Comparison of ENCODE assay signal across 9 cellular contexts in genomic region chr1:24536391-24536840, GRCh38. TPM values are rescaled to one million over a fixed set of nuclear protein-coding genes. Genes with fewer than 3 reads are reported as not detected.
DNase-seq lines count a peak whose midpoint lies in the region; ATAC-seq and TF ChIP-seq lines count a peak whose summit lies in the region.
"Had no signal": no experiment of that assay in that cellular context is flagged by ENCODE, and none has a peak within 500 bp of the region (broad histone marks: within the 10 kb centered on the region; RNA-seq: fewer than 3 reads in every experiment).

No MANE protein-coding gene starts in this region.

- peaks cover 5% of the 10 kb centered on the region for H3K4me1 ChIP-seq in fibroblast of lung (ENCODE audit: control insufficient read depth, extremely low read depth, insufficient read depth, low read length)

- no peak overlapping the region for H3K27ac ChIP-seq in fibroblast of lung (ENCODE audit: insufficient read depth, low read length)

- peak overlapping the region; percentile 93 for H3K27ac Mint-ChIP-seq in activated CD4-positive, alpha-beta T cell treated with anti-CD3 and anti-CD28 coated beads, Interleukin-2, amount 10 ng/mL, durations not matched to agents 7 days and 5 days

- H3K4me1 Mint-ChIP-seq in activated CD4-positive, alpha-beta T cell treated with anti-CD3 and anti-CD28 coated beads, Interleukin-2, amount 10 ng/mL, durations not matched to agents 7 days and 5 days: peaks cover 79% of the 10 kb centered on the region

- CTCF ChIA-PET in activated CD4-positive, alpha-beta T cell treated with anti-CD3 and anti-CD28 coated beads, Interleukin-2, amount 10 ng/mL, durations not matched to agents 7 days and 5 days (lab: Charles Lee): interaction anchor here (0.7 to 2.1 kb wide), 5 partner anchors 10 to 1500 kb away, joined by 3 to 10 read pairs (median 3); partner anchors contain the start of gene NIPAL3

- POLR2A ChIA-PET in activated CD4-positive, alpha-beta T cell treated with anti-CD3 and anti-CD28 coated beads, Interleukin-2, amount 10 ng/mL, durations not matched to agents 7 days and 5 days (lab: Charles Lee): no interaction called here

- in situ Hi-C loops in KBM-7 (cut with MboI; ENCODE audit: low pct_unique_long_range_greater_than_20kb, low sequenced_read_pairs): no loop called here

- no peak overlapping the region for H2AFZ ChIP-seq in fibroblast of lung (ENCODE audit: low read length)

- peaks cover 75% of the 10 kb centered on the region for H3K36me3 Mint-ChIP-seq in activated CD4-positive, alpha-beta T cell treated with anti-CD3 and anti-CD28 coated beads, Interleukin-2, amount 10 ng/mL, durations not matched to agents 7 days and 5 days (ENCODE audit: low read depth)

- H4K20me1 ChIP-seq in fibroblast of lung (ENCODE audit: control insufficient read depth, extremely low read depth, insufficient read depth, low read length): no peaks in the 10 kb centered on the region

- H3K9me3 ChIP-seq in fibroblast of lung (ENCODE audit: control insufficient read depth, insufficient read depth, low read depth, low read length): no peaks in the 10 kb centered on the region

- H3K27me3 ChIP-seq in fibroblast of lung (ENCODE audit: control insufficient read depth, insufficient read depth, low read length): no peaks in the 10 kb centered on the region

- H3K79me2 ChIP-seq in fibroblast of lung (ENCODE audit: control insufficient read depth, insufficient read depth, low read length): no peaks in the 10 kb centered on the region

- no peaks in the 10 kb centered on the region for H3K9me3 Mint-ChIP-seq in activated CD4-positive, alpha-beta T cell treated with anti-CD3 and anti-CD28 coated beads, Interleukin-2, amount 10 ng/mL, durations not matched to agents 7 days and 5 days

- DNase-seq in KBM-7 (peak; percentile 82), fibroblast of lung (ENCODE audit: low read depth in 2 of 2) (peak; percentile 63 to 69), SK-N-DZ (ENCODE audit: low spot score) (no peak), DMS153 treated with DMSO at 0.1 percent for 48 hours (lab: John Stamatoyannopoulos, UW; ENCODE audit: unreplicated experiment) (no peak)
- DNase-seq in activated CD4-positive, alpha-beta T cell treated with anti-CD3 and anti-CD28 coated beads, Interleukin-2, amount 10 ng/mL, durations not matched to agents 7 days and 5 days: peak; percentile 72
- peak; percentile 49 for DNase-seq in stimulated activated CD8-positive, alpha-beta memory T cell treated with anti-CD3 and anti-CD28 coated beads, Interleukin-15, amount 100 ng/mL, for 1 hour (ENCODE audit: low read depth)

- H3K4me3 Mint-ChIP-seq in activated CD4-positive, alpha-beta T cell treated with anti-CD3 and anti-CD28 coated beads, Interleukin-2, amount 10 ng/mL, durations not matched to agents 7 days and 5 days: peak overlapping the region; percentile 83

- peaks cover 2% of the 10 kb centered on the region for H3K36me3 ChIP-seq in fibroblast of lung (ENCODE audit: control insufficient read depth, insufficient read depth, low read length)

- no peak overlapping the region for H3K4me2 ChIP-seq in fibroblast of lung (ENCODE audit: extremely low read depth, insufficient read depth, low read length)

- no peak for TF ChIP-seq CTCF in fibroblast of lung (conservative IDR thresholded peaks at IDR 0.05 in 1 of 2, IDR thresholded peaks at IDR 0.05 in 1 of 2; ENCODE audit: low read depth in 1 of 2, low read length in 2 of 2)

- no peak overlapping the region for H3K4me3 ChIP-seq in fibroblast of lung (replicated peaks in 1 of 4; ENCODE audit: control extremely low read depth in 1 of 4, insufficient read depth in 1 of 4, low read depth in 3 of 4, low read length in 4 of 4)

- ATAC-seq in GM18868 (IDR thresholded peaks at IDR 0.05; ENCODE audit: unreplicated experiment): peak; percentile 54
- no peak for ATAC-seq in HG02884 (IDR thresholded peaks at IDR 0.05; ENCODE audit: unreplicated experiment)

- H3K9ac ChIP-seq in fibroblast of lung (ENCODE audit: insufficient read depth, low read length): no peak overlapping the region

- H3K27me3 Mint-ChIP-seq in activated CD4-positive, alpha-beta T cell treated with anti-CD3 and anti-CD28 coated beads, Interleukin-2, amount 10 ng/mL, durations not matched to agents 7 days and 5 days: no peaks in the 10 kb centered on the region

RNA-seq across cellular contexts. Expression of gene NCMAP, which starts 19.5 kb away (rescaled TPM):
- total RNA-seq in activated CD4-positive, alpha-beta T cell treated with anti-CD3 and anti-CD28 coated beads, Interleukin-2, amount 10 ng/mL, durations not matched to agents 7 days and 5 days: not detected
- not detected in 2 replicates for total RNA-seq in fibroblast of lung
- polyA plus RNA-seq in fibroblast of lung: not detected in 2 replicates
- not detected in 2 replicates for polyA plus RNA-seq in fibroblast of lung (2012)
- polyA minus RNA-seq in fibroblast of lung (ENCODE audit: low replicate concordance): not detected in 2 replicates
- polyA plus RNA-seq in SK-N-DZ (2014; cell fraction: cytosol; rRNA removed): not detected in 2 replicates
- not detected in 2 replicates for polyA plus RNA-seq in SK-N-DZ (2014; cell fraction: nucleus; rRNA removed)
- polyA plus RNA-seq: neural cell had no signal

RNA-seq across cellular contexts. Expression of gene RCAN3, which starts 33.8 kb away (rescaled TPM):
- total RNA-seq in activated CD4-positive, alpha-beta T cell treated with anti-CD3 and anti-CD28 coated beads, Interleukin-2, amount 10 ng/mL, durations not matched to agents 7 days and 5 days: 100 to 1,000 TPM in 1 of 2 experiments, 10 to 100 TPM in 1; 96.8 to 100 TPM
- total RNA-seq in fibroblast of lung: 2.3 and 5.0 TPM in 2 replicates
- polyA plus RNA-seq in fibroblast of lung: 12.9 and 17.3 TPM in 2 replicates
- 5.9 and 9.2 TPM in 2 replicates for polyA plus RNA-seq in fibroblast of lung (2012)
- 4.0 and 13.0 TPM in 2 replicates for polyA minus RNA-seq in fibroblast of lung (ENCODE audit: low replicate concordance)
- polyA plus RNA-seq in SK-N-DZ (2014; cell fraction: cytosol; rRNA removed): 0.06 and 0.16 TPM in 2 replicates
- not detected in 2 replicates for polyA plus RNA-seq in SK-N-DZ (2014; cell fraction: nucleus; rRNA removed)

Comparison
In these comparisons a context has a peak if more than half of its experiments do, and no peak if none do; other contexts are left out.
1. DNase-seq: peak in KBM-7 (single experiment), activated CD4-positive, alpha-beta T cell treated with anti-CD3 and anti-CD28 coated beads, Interleukin-2, amount 10 ng/mL, durations not matched to agents 7 days and 5 days (single experiment), fibroblast of lung (2 of 2) and stimulated activated CD8-positive, alpha-beta memory T cell treated with anti-CD3 and anti-CD28 coated beads, Interleukin-15, amount 100 ng/mL, for 1 hour (single experiment); none in SK-N-DZ (single experiment) and DMS153 treated with DMSO at 0.1 percent for 48 hours (single experiment).
2. RNA of gene RCAN3, which starts 33.8 kb away (total RNA-seq): 96.8 to 100 TPM in activated CD4-positive, alpha-beta T cell treated with anti-CD3 and anti-CD28 coated beads, Interleukin-2, amount 10 ng/mL, durations not matched to agents 7 days and 5 days; 2.3 to 5.0 TPM in fibroblast of lung; every median in the first group is over 10 times any median in the second.